13 cellular contexts compared by ENCODE assay signal in the genomic region with DNA sequence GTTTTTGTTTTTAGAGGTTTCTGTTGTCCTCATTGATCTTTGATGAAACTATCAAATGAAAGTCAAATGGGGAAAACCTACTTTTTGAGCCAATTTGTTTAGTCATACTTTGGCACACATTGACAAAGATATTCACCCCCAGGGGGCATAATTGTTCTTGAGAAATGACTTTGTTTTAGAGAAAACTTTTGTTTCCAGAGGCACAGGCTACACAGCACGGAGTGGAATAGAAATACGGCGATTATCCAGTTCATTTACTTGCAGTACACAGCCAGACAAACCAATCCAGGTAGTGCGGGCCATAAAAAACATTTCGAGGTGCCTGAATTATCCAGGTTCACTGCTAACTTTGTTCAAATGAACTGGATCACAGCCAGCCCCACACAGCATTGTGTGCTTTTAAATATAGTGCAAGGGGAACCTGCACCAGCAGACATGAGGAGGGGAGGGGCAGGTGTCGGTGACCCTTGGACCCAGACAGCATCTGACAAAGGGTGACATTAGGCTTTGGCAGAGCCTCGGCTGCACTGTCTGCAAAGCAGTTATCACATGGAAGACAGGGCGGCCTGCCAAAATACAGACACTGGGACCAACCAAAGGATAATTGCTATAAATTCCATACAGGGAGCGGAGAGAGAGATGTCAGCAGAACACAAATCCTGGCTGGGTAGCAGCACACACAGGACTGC.
DNase-seq lines count a peak whose midpoint lies in the region; TF ChIP-seq lines count a peak whose summit lies in the region.
"Had no signal": no experiment of that assay in that cellular context is flagged by ENCODE, and none has a peak within 500 bp of the region (broad histone marks: within the 10 kb centered on the region; RNA-seq: fewer than 3 reads in every experiment).

No MANE protein-coding gene starts in this region.

- intact Hi-C loops in dorsolateral prefrontal cortex (cut with DNase I): no loop called here

- H3K36me3 ChIP-seq in fibroblast of lung (ENCODE audit: control insufficient read depth, insufficient read depth, low read length) (no peaks in the 10 kb centered on the region), parathyroid adenoma (ENCODE audit: control insufficient read depth, insufficient read depth, low read length) (no peaks in the 10 kb centered on the region)
- H3K36me3 ChIP-seq: MG63, sigmoid colon had no signal

- no peaks in the 10 kb centered on the region for H4K20me1 ChIP-seq in fibroblast of lung (ENCODE audit: control insufficient read depth, extremely low read depth, insufficient read depth, low read length)

- H3K9me3 ChIP-seq in fibroblast of lung (ENCODE audit: control insufficient read depth, insufficient read depth, low read depth, low read length) (no peaks in the 10 kb centered on the region), parathyroid adenoma (ENCODE audit: control insufficient read depth, low read length) (no peaks in the 10 kb centered on the region)
- H3K9me3 ChIP-seq: MG63, sigmoid colon had no signal

- no peaks in the 10 kb centered on the region for H3K79me2 ChIP-seq in fibroblast of lung (ENCODE audit: control insufficient read depth, insufficient read depth, low read length)
- H3K79me2 ChIP-seq in parathyroid adenoma: no peaks in the 10 kb centered on the region

- DNase-seq in DMS 273 (lab: John Stamatoyannopoulos, UW; ENCODE audit: unreplicated experiment) (peak; percentile 13), DMS 273 treated with DMSO at 0.1 percent for 48 hours (lab: John Stamatoyannopoulos, UW) (no peak), NCI-H2227 treated with DMSO at 0.1 percent for 48 hours (lab: John Stamatoyannopoulos, UW) (peak; percentile 55), fibroblast of lung (ENCODE audit: low read depth in 2 of 2) (peak; percentile 7 to 23), dorsolateral prefrontal cortex (no peak), mesenteric fat pad (ENCODE audit: low spot score) (no peak), OCI-M2 (lab: John Stamatoyannopoulos, UW; ENCODE audit: unreplicated experiment) (no peak)
- DNase-seq: activated naive CD4-positive, alpha-beta T cell treated with anti-CD3 and anti-CD28 coated beads for 36 hours; MG63; sigmoid colon; stimulated activated naive CD4-positive, alpha-beta T cell had no signal

- H3K4me2 ChIP-seq in fibroblast of lung (ENCODE audit: extremely low read depth, insufficient read depth, low read length): no peak overlapping the region
- H3K4me2 ChIP-seq in parathyroid adenoma (ENCODE audit: low read length): no peak overlapping the region

- H3K4me1 ChIP-seq in fibroblast of lung (ENCODE audit: control insufficient read depth, extremely low read depth, insufficient read depth, low read length): no peaks in the 10 kb centered on the region
- H3K4me1 ChIP-seq in parathyroid adenoma: no peaks in the 10 kb centered on the region
- H3K4me1 ChIP-seq: sigmoid colon had no signal

- no peak overlapping the region for H3K27ac ChIP-seq in fibroblast of lung (ENCODE audit: insufficient read depth, low read length)
- no peak overlapping the region for H3K27ac ChIP-seq in parathyroid adenoma
- H3K27ac ChIP-seq in dorsolateral prefrontal cortex: no peak overlapping the region
- H3K27ac ChIP-seq: 22Rv1, sigmoid colon had no signal

- H3K9ac ChIP-seq in fibroblast of lung (ENCODE audit: insufficient read depth, low read length) (no peak overlapping the region), parathyroid adenoma (no peak overlapping the region)

- H3K4me3 ChIP-seq in fibroblast of lung (replicated peaks in 1 of 4; ENCODE audit: control extremely low read depth in 1 of 4, insufficient read depth in 1 of 4, low read depth in 3 of 4, low read length in 4 of 4): no peak overlapping the region
- no peak overlapping the region for H3K4me3 ChIP-seq in parathyroid adenoma (ENCODE audit: low read depth, low read length)
- H3K4me3 ChIP-seq in dorsolateral prefrontal cortex: no peak overlapping the region
- H3K4me3 ChIP-seq: MG63, sigmoid colon had no signal

- no peak overlapping the region for H2AFZ ChIP-seq in fibroblast of lung (ENCODE audit: low read length)
- no peak overlapping the region for H2AFZ ChIP-seq in parathyroid adenoma

- H3K27me3 ChIP-seq in fibroblast of lung (ENCODE audit: control insufficient read depth, insufficient read depth, low read length): no peaks in the 10 kb centered on the region
- H3K27me3 ChIP-seq in parathyroid adenoma (ENCODE audit: control insufficient read depth, insufficient read depth, low read length): no peaks in the 10 kb centered on the region
- peaks cover 0 to 4% (median 0%) of the 10 kb centered on the region in 45 donors for H3K27me3 ChIP-seq in dorsolateral prefrontal cortex
- H3K27me3 ChIP-seq: MG63, sigmoid colon had no signal

- no peak for TF ChIP-seq CTCF in fibroblast of lung (conservative IDR thresholded peaks at IDR 0.05 in 1 of 2, IDR thresholded peaks at IDR 0.05 in 1 of 2; ENCODE audit: low read depth in 1 of 2, low read length in 2 of 2)
- peak; percentile 11 for TF ChIP-seq CTCF in parathyroid adenoma (IDR thresholded peaks at IDR 0.05)
- peak in 1 of 56 donors; percentile 13 for TF ChIP-seq CTCF in dorsolateral prefrontal cortex (IDR thresholded peaks at IDR 0.05 in 54 of 56, conservative IDR thresholded peaks at IDR 0.05 in 2 of 56; ENCODE audit: low read depth in 1 of 56, partially characterized antibody in 56 of 56)

Comparison
In these comparisons a context has a peak if more than half of its experiments do, and no peak if none do; other contexts are left out.
1. DNase-seq: peak in DMS 273 (single experiment), NCI-H2227 treated with DMSO at 0.1 percent for 48 hours (single experiment) and fibroblast of lung (2 of 2); none in DMS 273 treated with DMSO at 0.1 percent for 48 hours (single experiment), dorsolateral prefrontal cortex (0 of 10), mesenteric fat pad (single experiment) and OCI-M2 (single experiment).